Comparison of ENCODE assay signal across 1 cellular context in the genomic region with DNA sequence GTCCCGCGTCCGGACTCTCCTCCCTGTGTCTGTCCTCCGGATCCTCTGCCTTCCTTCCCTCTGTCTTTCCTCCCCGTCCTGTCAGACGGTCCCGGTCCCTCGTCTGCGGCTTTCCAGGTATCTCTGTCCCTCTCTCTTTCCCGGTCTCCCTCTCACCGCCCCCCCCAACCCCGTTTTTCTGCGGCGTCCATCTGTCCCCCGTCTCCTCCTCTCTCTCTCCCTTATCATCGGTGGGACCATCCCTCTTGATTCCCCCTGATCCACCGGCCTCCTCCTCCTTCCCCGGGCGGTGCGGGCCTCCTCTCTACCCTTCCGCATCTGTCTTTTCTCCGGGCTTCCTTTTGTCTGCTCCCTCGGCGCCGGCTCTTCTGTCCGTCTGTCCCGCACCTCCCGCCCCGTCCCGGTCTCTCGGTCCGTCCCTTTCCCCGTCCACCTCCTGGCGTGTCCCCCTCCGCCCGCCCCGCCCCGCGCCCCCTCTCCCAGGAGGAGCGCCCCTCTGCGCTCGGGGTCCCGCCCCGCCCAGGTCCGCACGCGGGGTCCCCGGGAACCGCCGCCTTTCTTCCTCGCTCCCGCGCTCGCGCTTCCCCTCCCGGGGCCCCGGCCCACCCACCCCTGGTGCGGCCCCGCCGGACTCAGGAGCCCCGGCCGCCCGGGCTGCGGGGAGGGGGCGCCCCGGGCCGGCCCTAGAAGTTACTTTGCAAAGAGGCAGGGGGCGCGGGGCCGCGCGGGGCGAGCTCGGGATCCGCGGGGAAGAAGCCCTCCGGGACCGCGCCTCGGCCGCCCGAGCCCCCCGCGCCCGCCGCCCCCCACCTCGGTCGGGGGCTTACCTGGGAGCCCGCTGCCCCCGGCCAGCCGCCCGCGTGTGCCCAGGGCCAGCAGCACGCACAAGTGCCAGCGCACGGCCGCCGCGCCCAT.
TF ChIP-seq lines count a peak whose summit lies in the region.

No MANE protein-coding gene starts in this region.

TF ChIP-seq in WTC11, 78 proteins besides CTCF, POLR2A, EP300 and RAD21 (continued from another document):
- no peak for TF ChIP-seq KAT7 (CRISPR knock-in tag; IDR thresholded peaks at IDR 0.05; ENCODE audit: borderline replicate concordance)
- TF ChIP-seq, protein P1, sequence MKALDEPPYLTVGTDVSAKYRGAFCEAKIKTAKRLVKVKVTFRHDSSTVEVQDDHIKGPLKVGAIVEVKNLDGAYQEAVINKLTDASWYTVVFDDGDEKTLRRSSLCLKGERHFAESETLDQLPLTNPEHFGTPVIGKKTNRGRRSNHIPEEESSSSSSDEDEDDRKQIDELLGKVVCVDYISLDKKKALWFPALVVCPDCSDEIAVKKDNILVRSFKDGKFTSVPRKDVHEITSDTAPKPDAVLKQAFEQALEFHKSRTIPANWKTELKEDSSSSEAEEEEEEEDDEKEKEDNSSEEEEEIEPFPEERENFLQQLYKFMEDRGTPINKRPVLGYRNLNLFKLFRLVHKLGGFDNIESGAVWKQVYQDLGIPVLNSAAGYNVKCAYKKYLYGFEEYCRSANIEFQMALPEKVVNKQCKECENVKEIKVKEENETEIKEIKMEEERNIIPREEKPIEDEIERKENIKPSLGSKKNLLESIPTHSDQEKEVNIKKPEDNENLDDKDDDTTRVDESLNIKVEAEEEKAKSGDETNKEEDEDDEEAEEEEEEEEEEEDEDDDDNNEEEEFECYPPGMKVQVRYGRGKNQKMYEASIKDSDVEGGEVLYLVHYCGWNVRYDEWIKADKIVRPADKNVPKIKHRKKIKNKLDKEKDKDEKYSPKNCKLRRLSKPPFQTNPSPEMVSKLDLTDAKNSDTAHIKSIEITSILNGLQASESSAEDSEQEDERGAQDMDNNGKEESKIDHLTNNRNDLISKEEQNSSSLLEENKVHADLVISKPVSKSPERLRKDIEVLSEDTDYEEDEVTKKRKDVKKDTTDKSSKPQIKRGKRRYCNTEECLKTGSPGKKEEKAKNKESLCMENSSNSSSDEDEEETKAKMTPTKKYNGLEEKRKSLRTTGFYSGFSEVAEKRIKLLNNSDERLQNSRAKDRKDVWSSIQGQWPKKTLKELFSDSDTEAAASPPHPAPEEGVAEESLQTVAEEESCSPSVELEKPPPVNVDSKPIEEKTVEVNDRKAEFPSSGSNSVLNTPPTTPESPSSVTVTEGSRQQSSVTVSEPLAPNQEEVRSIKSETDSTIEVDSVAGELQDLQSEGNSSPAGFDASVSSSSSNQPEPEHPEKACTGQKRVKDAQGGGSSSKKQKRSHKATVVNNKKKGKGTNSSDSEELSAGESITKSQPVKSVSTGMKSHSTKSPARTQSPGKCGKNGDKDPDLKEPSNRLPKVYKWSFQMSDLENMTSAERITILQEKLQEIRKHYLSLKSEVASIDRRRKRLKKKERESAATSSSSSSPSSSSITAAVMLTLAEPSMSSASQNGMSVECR (CRISPR knock-in tag; IDR thresholded peaks at IDR 0.05; ENCODE audit: borderline replicate concordance), result no peak
- no peak for TF ChIP-seq NFE2L1 (CRISPR knock-in tag; IDR thresholded peaks at IDR 0.05)
- TF ChIP-seq NR1H2 (CRISPR knock-in tag; IDR thresholded peaks at IDR 0.05), result no peak
- no peak for TF ChIP-seq FOXP1 (CRISPR knock-in tag; IDR thresholded peaks at IDR 0.05; ENCODE audit: borderline replicate concordance)
- no peak for TF ChIP-seq HMGA2 (CRISPR knock-in tag; IDR thresholded peaks at IDR 0.05)
- no peak for TF ChIP-seq RORB (CRISPR knock-in tag; IDR thresholded peaks at IDR 0.05)
- no peak for TF ChIP-seq NFATC4 (CRISPR knock-in tag; IDR thresholded peaks at IDR 0.05)
- TF ChIP-seq, protein P2, sequence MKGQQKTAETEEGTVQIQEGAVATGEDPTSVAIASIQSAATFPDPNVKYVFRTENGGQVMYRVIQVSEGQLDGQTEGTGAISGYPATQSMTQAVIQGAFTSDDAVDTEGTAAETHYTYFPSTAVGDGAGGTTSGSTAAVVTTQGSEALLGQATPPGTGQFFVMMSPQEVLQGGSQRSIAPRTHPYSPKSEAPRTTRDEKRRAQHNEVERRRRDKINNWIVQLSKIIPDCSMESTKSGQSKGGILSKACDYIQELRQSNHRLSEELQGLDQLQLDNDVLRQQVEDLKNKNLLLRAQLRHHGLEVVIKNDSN (CRISPR knock-in tag; IDR thresholded peaks at IDR 0.05), result no peak
